In the genomic region with DNA sequence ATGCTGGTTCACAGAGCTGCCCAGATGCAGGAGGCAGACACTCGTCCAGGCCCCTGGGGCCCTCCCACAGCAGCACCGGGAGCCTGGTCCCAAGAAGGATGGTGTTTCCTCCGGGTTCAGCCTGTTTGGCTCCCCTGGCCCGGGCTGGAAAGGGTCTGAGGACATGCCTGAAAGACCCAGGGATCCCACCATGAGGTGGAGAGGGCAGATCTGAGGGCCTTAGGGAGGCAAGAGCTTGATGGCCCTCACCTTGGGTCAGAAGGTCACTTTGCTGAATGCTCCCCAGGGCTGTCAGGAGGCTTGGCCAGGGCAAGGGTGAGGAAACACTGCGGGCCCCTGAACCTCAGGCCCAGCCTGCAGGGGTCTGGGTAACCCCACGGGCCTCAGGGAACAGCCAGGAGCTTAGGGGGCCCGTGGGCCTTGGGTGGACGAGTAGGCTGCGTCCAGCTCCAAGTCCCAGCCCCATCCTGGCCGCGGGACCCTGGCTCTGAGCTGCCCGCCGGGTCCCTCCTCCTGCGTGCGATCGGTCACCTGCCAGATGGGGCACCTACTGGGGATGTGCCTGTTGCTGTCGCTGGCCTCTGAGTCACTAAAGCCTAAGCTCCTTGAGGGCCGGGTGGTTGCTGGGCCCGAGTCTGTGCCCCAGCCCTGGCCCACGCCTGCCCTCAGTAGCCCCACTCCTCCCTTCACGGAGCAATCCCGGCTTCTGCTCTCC, we compare ENCODE assay signal across 14 cellular contexts.
DNase-seq lines count a peak whose midpoint lies in the region; ATAC-seq and TF ChIP-seq lines count a peak whose summit lies in the region.
"Had no signal": no experiment of that assay in that cellular context is flagged by ENCODE, and none has a peak within 500 bp of the region (broad histone marks: within the 10 kb centered on the region; RNA-seq: fewer than 3 reads in every experiment).

No MANE protein-coding gene starts in this region.

- H3K18ac ChIP-seq in trophoblast cell (ENCODE audit: low read length): no peak overlapping the region

- no peaks in the 10 kb centered on the region; a peak in 1 of 22 replicates for H3K36me3 ChIP-seq in BLaER1 treated with 17β-estradiol and CSF1 and Interleukin-3, amounts not matched to agents 10 nM and 100 nM
- no peaks in the 10 kb centered on the region for H3K36me3 ChIP-seq in GM23338 (ENCODE audit: insufficient read depth)
- H3K36me3 ChIP-seq in trophoblast cell (ENCODE audit: control insufficient read depth in 1 of 2, insufficient read depth in 2 of 2, low read length in 2 of 2): peaks cover 6 to 9% of the 10 kb centered on the region in 2 experiments
- H3K36me3 ChIP-seq: Peyer's patch had no signal

- no peaks in the 10 kb centered on the region; a peak in 2 of 22 replicates for H4K20me1 ChIP-seq in BLaER1 treated with 17β-estradiol and CSF1 and Interleukin-3, amounts not matched to agents 10 nM and 100 nM
- no peaks in the 10 kb centered on the region for H4K20me1 ChIP-seq in GM23338 (replicated peaks; ENCODE audit: insufficient read depth)

- ATAC-seq in GM23338 (peak; percentile 32), GM21786 (IDR thresholded peaks at IDR 0.05; ENCODE audit: unreplicated experiment) (no peak), omental fat pad (ENCODE audit: low FRiP score) (no peak)

- TF ChIP-seq CTCF in GM23338 (conservative IDR thresholded peaks at IDR 0.05; ENCODE audit: low read depth in 2 of 2) (no peak), omental fat pad (IDR thresholded peaks at IDR 0.05) (no peak)

- CTCF ChIA-PET in activated CD4-positive, alpha-beta T cell treated with anti-CD3 and anti-CD28 coated beads, Interleukin-2, amount 10 ng/mL, durations not matched to agents 7 days and 5 days (lab: Charles Lee): no interaction called here

- H3K27ac Mint-ChIP-seq in GM23338: no peak overlapping the region
- H3K27ac Mint-ChIP-seq in activated CD4-positive, alpha-beta T cell treated with anti-CD3 and anti-CD28 coated beads, Interleukin-2, amount 10 ng/mL, durations not matched to agents 7 days and 5 days: no peak overlapping the region
- H3K27ac Mint-ChIP-seq: activated CD4-positive, alpha-beta T cell treated with anti-CD3 and anti-CD28 coated beads, Interleukin-2, amount 10 ng/mL, durations not matched to agents 24 days and 14 days; immature natural killer cell; mesothelial cell of epicardium had no signal

- H3K9ac ChIP-seq in BLaER1 treated with 17β-estradiol and CSF1 and Interleukin-3, amounts not matched to agents 10 nM and 100 nM: peak overlapping the region in 7 of 11 experiments; percentile 15 to 63 (median 59); a peak in 9 of 22 replicates
- no peak overlapping the region for H3K9ac ChIP-seq in trophoblast cell (ENCODE audit: low read length)

- H3K27ac ChIP-seq in BLaER1 treated with 17β-estradiol and CSF1 and Interleukin-3, amounts not matched to agents 10 nM and 100 nM: peak overlapping the region in 2 of 11 experiments; percentile 14 to 32; a peak in 4 of 22 replicates
- H3K27ac ChIP-seq in GM23338 (ENCODE audit: low read depth): no peak overlapping the region
- H3K27ac ChIP-seq in trophoblast cell (ENCODE audit: low read depth, low read length): no peak overlapping the region
- H3K27ac ChIP-seq: Peyer's patch had no signal

- H2AFZ ChIP-seq in GM23338 (no peak overlapping the region), trophoblast cell (ENCODE audit: insufficient read depth, low read length, poor library complexity) (no peak overlapping the region)

- peak overlapping the region; percentile 4 for H4K91ac ChIP-seq in trophoblast cell (ENCODE audit: low read depth, low read length)

- H2AK5ac ChIP-seq in trophoblast cell (ENCODE audit: low read length): no peak overlapping the region

- DNase-seq in GM23338 (ENCODE audit: low spot score): peak; percentile 23
- peak; percentile 63 for DNase-seq in cardiac septum (ENCODE audit: low spot score)
- DNase-seq in trophoblast cell: no peak
- no peak for DNase-seq in activated CD4-positive, alpha-beta T cell treated with anti-CD3 and anti-CD28 coated beads, Interleukin-2, amount 10 ng/mL, durations not matched to agents 7 days and 5 days
- no peak for DNase-seq in omental fat pad (ENCODE audit: low spot score)
- DNase-seq: DMS 273 treated with DMSO at 0.1 percent for 48 hours, NCI-H1048 had no signal

- POLR2A ChIA-PET in activated CD4-positive, alpha-beta T cell treated with anti-CD3 and anti-CD28 coated beads, Interleukin-2, amount 10 ng/mL, durations not matched to agents 7 days and 5 days (lab: Charles Lee): no interaction called here

- H3K23ac ChIP-seq in trophoblast cell (ENCODE audit: low read length): no peak overlapping the region

- no peaks in the 10 kb centered on the region for H3F3A ChIP-seq in GM23338 (replicated peaks; ENCODE audit: low read depth)

- no peak overlapping the region for H3K4me3 Mint-ChIP-seq in GM23338
- H3K4me3 Mint-ChIP-seq in activated CD4-positive, alpha-beta T cell treated with anti-CD3 and anti-CD28 coated beads, Interleukin-2, amount 10 ng/mL, durations not matched to agents 7 days and 5 days: no peak overlapping the region
- H3K4me3 Mint-ChIP-seq: neural crest cell had no signal

- H3K9me3 ChIP-seq in BLaER1 treated with 17β-estradiol and CSF1 and Interleukin-3, amounts not matched to agents 10 nM and 100 nM (replicated peaks in 1 of 11): peaks cover 8 to 19% (median 14%) of the 10 kb centered on the region in 11 experiments; a peak in 21 of 22 replicates
- peaks cover 16% of the 10 kb centered on the region for H3K9me3 ChIP-seq in trophoblast cell (ENCODE audit: insufficient read depth, low read depth, low read length)

- no peak overlapping the region for H2BK120ac ChIP-seq in trophoblast cell (ENCODE audit: insufficient read depth, low read length, poor library complexity)

- no peak overlapping the region for H2BK5ac ChIP-seq in trophoblast cell (ENCODE audit: low read depth, low read length, poor library complexity)

- H4K8ac ChIP-seq in trophoblast cell (ENCODE audit: low read depth, low read length): no peak overlapping the region

- no peak overlapping the region for H3K4ac ChIP-seq in trophoblast cell (ENCODE audit: low read depth, low read length)

- peaks cover 36% of the 10 kb centered on the region for H3K9me3 Mint-ChIP-seq in GM23338
- H3K9me3 Mint-ChIP-seq in activated CD4-positive, alpha-beta T cell treated with anti-CD3 and anti-CD28 coated beads, Interleukin-2, amount 10 ng/mL, durations not matched to agents 7 days and 5 days: peaks cover 4% of the 10 kb centered on the region
- H3K9me3 Mint-ChIP-seq: activated CD4-positive, alpha-beta T cell treated with anti-CD3 and anti-CD28 coated beads, Interleukin-2, amount 10 ng/mL, durations not matched to agents 24 days and 14 days; immature natural killer cell; neural crest cell had no signal

- H2BK12ac ChIP-seq in trophoblast cell (ENCODE audit: low read length): peak overlapping the region; percentile 14

- no peaks in the 10 kb centered on the region for H3K27me3 ChIP-seq in BLaER1 treated with 17β-estradiol and CSF1 and Interleukin-3, amounts not matched to agents 10 nM and 100 nM
- H3K27me3 ChIP-seq in GM23338 (ENCODE audit: insufficient read depth) (no peaks in the 10 kb centered on the region), trophoblast cell (ENCODE audit: insufficient read depth, low read length) (no peaks in the 10 kb centered on the region)
- H3K27me3 ChIP-seq: Peyer's patch had no signal

- peak overlapping the region in 3 of 10 experiments; percentile 53 to 63 (median 56); a peak in 5 of 20 replicates for H3K4me3 ChIP-seq in BLaER1 treated with 17β-estradiol and CSF1 and Interleukin-3, amounts not matched to agents 10 nM and 100 nM
- peak overlapping the region; percentile 50 for H3K4me3 ChIP-seq in GM23338
- no peak overlapping the region for H3K4me3 ChIP-seq in trophoblast cell (ENCODE audit: low read depth, low read length)

- peak overlapping the region; percentile 71 to 89 (median 81); a peak in 20 of 22 replicates for H3K4me2 ChIP-seq in BLaER1 treated with 17β-estradiol and CSF1 and Interleukin-3, amounts not matched to agents 10 nM and 100 nM
- H3K4me2 ChIP-seq in GM23338 (peak overlapping the region; percentile 75; the same call in 1 of the 2 replicates), trophoblast cell (ENCODE audit: low read length) (no peak overlapping the region)

- no peak overlapping the region for H4K12ac ChIP-seq in trophoblast cell (ENCODE audit: low read depth, low read length)

- H3K9me2 ChIP-seq in GM23338 (ENCODE audit: insufficient read depth): no peaks in the 10 kb centered on the region

- no CpG with 5 or more reads among the region's 22 CpGs for WGBS in trophoblast cell (ENCODE audit: extremely low coverage, insufficient coverage, insufficient read length)

- peaks cover 15% of the 10 kb centered on the region for H3K27me3 Mint-ChIP-seq in GM23338 (ENCODE audit: insufficient read depth, low read depth, poor library complexity)
- no peaks in the 10 kb centered on the region for H3K27me3 Mint-ChIP-seq in activated CD4-positive, alpha-beta T cell treated with anti-CD3 and anti-CD28 coated beads, Interleukin-2, amount 10 ng/mL, durations not matched to agents 7 days and 5 days
- H3K27me3 Mint-ChIP-seq: activated CD4-positive, alpha-beta T cell treated with anti-CD3 and anti-CD28 coated beads, Interleukin-2, amount 10 ng/mL, durations not matched to agents 24 days and 14 days had no signal

- peaks cover 8% of the 10 kb centered on the region; the same call in 2 of the 3 replicates for H3K36me3 Mint-ChIP-seq in GM23338 (ENCODE audit: low read depth)
- no peaks in the 10 kb centered on the region for H3K36me3 Mint-ChIP-seq in activated CD4-positive, alpha-beta T cell treated with anti-CD3 and anti-CD28 coated beads, Interleukin-2, amount 10 ng/mL, durations not matched to agents 7 days and 5 days (ENCODE audit: low read depth)
- H3K36me3 Mint-ChIP-seq: immature natural killer cell, mesothelial cell of epicardium had no signal

- no peak overlapping the region for H3K14ac ChIP-seq in trophoblast cell (ENCODE audit: low read length)

- H3K4me1 ChIP-seq in BLaER1 treated with 17β-estradiol and CSF1 and Interleukin-3, amounts not matched to agents 10 nM and 100 nM: peaks cover 9 to 20% (median 15%) of the 10 kb centered on the region in 10 experiments
- no peaks in the 10 kb centered on the region for H3K4me1 ChIP-seq in GM23338 (ENCODE audit: insufficient read depth)
- peaks cover 0 to 5% of the 10 kb centered on the region in 2 experiments for H3K4me1 ChIP-seq in trophoblast cell (ENCODE audit: control insufficient read depth in 1 of 2, insufficient read depth in 2 of 2, low read length in 2 of 2)

- H3K79me2 ChIP-seq in GM23338 (replicated peaks; ENCODE audit: insufficient read depth): no peaks in the 10 kb centered on the region
- no peaks in the 10 kb centered on the region for H3K79me2 ChIP-seq in trophoblast cell (ENCODE audit: control insufficient read depth, insufficient read depth, low read length, poor library complexity)

- no peaks in the 10 kb centered on the region for H3K4me1 Mint-ChIP-seq in GM23338
- H3K4me1 Mint-ChIP-seq in activated CD4-positive, alpha-beta T cell treated with anti-CD3 and anti-CD28 coated beads, Interleukin-2, amount 10 ng/mL, durations not matched to agents 7 days and 5 days: no peaks in the 10 kb centered on the region
- H3K4me1 Mint-ChIP-seq: activated CD4-positive, alpha-beta T cell treated with anti-CD3 and anti-CD28 coated beads, Interleukin-2, amount 10 ng/mL, durations not matched to agents 24 days and 14 days; mesothelial cell of epicardium; neural crest cell had no signal

- no peaks in the 10 kb centered on the region for H3K79me1 ChIP-seq in trophoblast cell (ENCODE audit: low read length)

- intact Hi-C loops in cardiac septum (cut with DNase I): loop anchor here (2.0 kb wide), 1 partner anchor 178 kb away; a partner anchor contains a TSS

Comparison
In these comparisons a context has a peak if more than half of its experiments do, and no peak if none do; other contexts are left out.
1. DNase-seq: peak in GM23338 (single experiment) and cardiac septum (single experiment); none in trophoblast cell (0 of 2), activated CD4-positive, alpha-beta T cell treated with anti-CD3 and anti-CD28 coated beads, Interleukin-2, amount 10 ng/mL, durations not matched to agents 7 days and 5 days (single experiment) and omental fat pad (single experiment).